In the genomic region with DNA sequence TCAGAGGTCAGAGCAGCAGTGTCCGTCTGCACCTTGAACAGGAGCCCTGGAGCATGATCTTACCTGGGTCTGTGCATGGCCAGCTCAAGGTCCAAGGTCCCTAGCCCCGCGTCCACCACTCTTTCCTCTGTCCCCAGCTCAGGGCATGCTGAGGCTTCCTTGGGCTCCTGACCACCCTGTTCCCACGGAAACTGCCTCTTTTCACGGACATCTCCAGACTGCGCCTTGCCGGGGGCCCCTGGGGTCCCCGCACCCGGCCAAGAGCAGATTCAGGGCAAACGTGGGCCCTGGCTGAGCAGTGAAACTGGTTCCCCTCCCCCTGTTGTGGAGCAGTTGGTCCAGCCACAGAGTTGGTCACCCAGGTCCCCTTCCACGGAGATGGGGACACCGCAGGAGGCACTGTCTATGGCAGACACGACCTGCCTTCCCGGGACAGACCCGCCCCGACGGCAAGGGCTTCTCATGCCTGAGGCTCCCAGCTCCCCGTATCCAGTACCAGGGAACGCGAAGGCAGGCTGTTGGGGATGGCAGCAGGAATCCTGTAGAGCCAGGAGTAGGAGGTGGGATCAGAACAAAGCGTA, we compare ENCODE assay signal across 22 cellular contexts.
A peak's percentile ranks its signal among the peaks of the same experiment; 100 is the strongest.
DNase-seq lines count a peak whose midpoint lies in the region; ATAC-seq, FAIRE-seq and TF ChIP-seq lines count a peak whose summit lies in the region.
"Had no signal": no experiment of that assay in that cellular context is flagged by ENCODE, and none has a peak within 500 bp of the region (broad histone marks: within the 10 kb centered on the region; RNA-seq: fewer than 3 reads in every experiment).

No MANE protein-coding gene starts in this region.

- no peak for TF ChIP-seq CTCF in kidney (IDR thresholded peaks at IDR 0.05; ENCODE audit: borderline replicate concordance, extremely low read depth, insufficient read depth)
- TF ChIP-seq CTCF in sigmoid colon (IDR thresholded peaks at IDR 0.05), result no peak
- TF ChIP-seq CTCF in progenitor cell of endocrine pancreas (IDR thresholded peaks at IDR 0.05; ENCODE audit: unreplicated experiment), result no peak

- ATAC-seq in HG02763 (IDR thresholded peaks at IDR 0.05; ENCODE audit: unreplicated experiment) (no peak), GM19351 (IDR thresholded peaks at IDR 0.05; ENCODE audit: unreplicated experiment) (no peak)
- ATAC-seq: K562 had no signal

- H3K4me3 Mint-ChIP-seq in progenitor cell of endocrine pancreas (ENCODE audit: low read depth), result no peak overlapping the region
- H3K4me3 Mint-ChIP-seq: CD4-positive, alpha-beta T cell had no signal

- FAIRE-seq in kidney (lab: Jason Lieb, UNC), result no peak
- FAIRE-seq: A204.1, D721Med, GM12892, GM18507, K562 had no signal

- H3K9me3 ChIP-seq in kidney (ENCODE audit: control insufficient read depth in 1 of 2, low read length in 2 of 2), result no peaks in the 10 kb centered on the region
- H3K9me3 ChIP-seq in sigmoid colon, result no peaks in the 10 kb centered on the region
- H3K9me3 ChIP-seq: Caco-2, HAP-1 had no signal

- H3K36me3 Mint-ChIP-seq in progenitor cell of endocrine pancreas (ENCODE audit: insufficient read depth), result no peaks in the 10 kb centered on the region

- H3K36me3 ChIP-seq in kidney (ENCODE audit: control insufficient read depth in 1 of 2, insufficient read depth in 2 of 2, low read length in 2 of 2) (no peaks in the 10 kb centered on the region), sigmoid colon (no peaks in the 10 kb centered on the region)
- H3K36me3 ChIP-seq: HAP-1 had no signal

- DNase-seq in kidney (peak; percentile 67), mesenteric fat pad (ENCODE audit: low spot score) (peak; percentile 85), sigmoid colon (peak; percentile 60), NCI-H510A (lab: John Stamatoyannopoulos, UW) (no peak), progenitor cell of endocrine pancreas (ENCODE audit: low spot score, unreplicated experiment) (no peak)
- DNase-seq: ACHN; Caco-2; CD4-positive, alpha-beta T cell; DMS153; DMS79; GDM1; IMR-90 had no signal

- no peaks in the 10 kb centered on the region for H3K4me1 ChIP-seq in kidney (ENCODE audit: control insufficient read depth in 1 of 2, insufficient read depth in 1 of 2, low read depth in 1 of 2, low read length in 2 of 2)
- no peaks in the 10 kb centered on the region for H3K4me1 ChIP-seq in sigmoid colon
- H3K4me1 ChIP-seq: Caco-2, HAP-1 had no signal

- WGBS in sigmoid colon, 2 donors, result 83 to 86% methylated on average over 21 of the region's 21 CpGs

- H3K27ac Mint-ChIP-seq in progenitor cell of endocrine pancreas, result no peak overlapping the region
- H3K27ac Mint-ChIP-seq: CD4-positive, alpha-beta T cell had no signal

- H3K4me3 ChIP-seq in kidney (ENCODE audit: low read length in 2 of 2) (no peak overlapping the region), sigmoid colon (no peak overlapping the region)
- H3K4me3 ChIP-seq: HAP-1, K562 had no signal

- H3K9ac ChIP-seq in kidney (ENCODE audit: low read length in 2 of 2), result no peak overlapping the region

- no peak for TF ChIP-seq EP300 in sigmoid colon (IDR thresholded peaks at IDR 0.05)

- no peaks in the 10 kb centered on the region for H3K27me3 ChIP-seq in sigmoid colon

- no peak for TF ChIP-seq POLR2A in sigmoid colon (IDR thresholded peaks at IDR 0.05)

- no peaks in the 10 kb centered on the region for H3K9me3 Mint-ChIP-seq in progenitor cell of endocrine pancreas (ENCODE audit: low read depth)
- H3K9me3 Mint-ChIP-seq: CD4-positive, alpha-beta T cell had no signal

- intact Hi-C loops in kidney (cut with DNase I), result no loop called here
- intact Hi-C loops in sigmoid colon (cut with DNase I), result no loop called here

- peaks cover 10% of the 10 kb centered on the region for H3K27me3 Mint-ChIP-seq in progenitor cell of endocrine pancreas

- no peaks in the 10 kb centered on the region for H3K4me1 Mint-ChIP-seq in progenitor cell of endocrine pancreas (ENCODE audit: low read depth)

- H3K27ac ChIP-seq in kidney (ENCODE audit: low read depth in 2 of 2, low read length in 2 of 2) (no peak overlapping the region), sigmoid colon (no peak overlapping the region)
- H3K27ac ChIP-seq: C4-2B, HL-60 had no signal

Comparison
In these comparisons a context has a peak if more than half of its experiments do, and no peak if none do; other contexts are left out.
1. DNase-seq: peak in kidney (single experiment), mesenteric fat pad (single experiment) and sigmoid colon (single experiment); none in NCI-H510A (single experiment) and progenitor cell of endocrine pancreas (single experiment).